ENCODE assay signal across 8 cellular contexts in the genomic region with DNA sequence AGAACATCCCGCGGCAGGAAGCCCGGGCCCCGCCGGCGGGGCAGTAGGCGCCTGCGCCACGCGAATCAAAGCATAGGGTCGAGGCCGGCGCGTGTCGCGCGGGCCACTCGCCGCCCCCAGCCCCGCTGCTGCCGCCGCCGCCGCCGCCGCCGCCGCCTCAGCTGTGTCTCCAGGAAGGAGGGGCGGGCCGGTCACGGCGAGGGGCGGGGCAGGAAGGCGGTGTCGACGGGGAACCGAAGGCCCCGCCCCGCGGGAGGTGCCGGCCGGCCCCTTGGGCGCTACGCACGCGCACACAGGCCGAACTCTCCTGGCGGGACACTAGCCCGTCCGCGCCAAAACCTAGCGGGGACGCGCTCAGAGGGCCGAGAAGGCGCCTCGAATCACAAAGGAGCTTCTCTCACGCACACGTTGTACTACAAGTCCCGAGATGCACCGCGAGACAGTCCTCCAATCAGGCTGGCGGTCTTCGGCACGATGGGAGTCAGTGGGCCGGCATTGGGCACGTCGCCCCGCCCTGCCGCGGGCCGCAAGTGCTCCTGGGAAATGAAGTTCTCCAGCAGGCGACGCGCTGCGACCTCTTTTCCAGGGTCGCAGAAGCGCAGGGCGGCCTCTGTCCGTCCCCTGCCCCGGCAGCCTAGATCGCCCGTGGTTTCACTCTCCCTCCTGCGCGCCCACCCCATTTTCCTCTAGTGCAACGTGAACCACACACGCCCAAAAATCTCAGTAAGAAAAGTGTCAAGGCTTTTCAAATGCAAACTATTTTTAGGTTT. TPM values are rescaled to one million over a fixed set of nuclear protein-coding genes. Genes with fewer than 3 reads are reported as not detected.
A peak's percentile ranks its signal among the peaks of the same experiment; 100 is the strongest.
DNase-seq lines count a peak whose midpoint lies in the region; ATAC-seq and TF ChIP-seq lines count a peak whose summit lies in the region.

RALGAPA2 (minus strand) TSS at position 171 of the 770 bp plus-strand sequence; CDS start at position 7, 164 bp downstream.

- no peaks in the 10 kb centered on the region for H3K27me3 Mint-ChIP-seq in HFFc6 (ENCODE audit: insufficient read depth)
- peaks cover 3% of the 10 kb centered on the region for H3K27me3 Mint-ChIP-seq in activated naive CD4-positive, alpha-beta T cell treated with anti-CD3 and anti-CD28 coated beads, Interleukin-2, amount 10 ng/mL, durations not matched to agents 7 days and 5 days

- no peak for TF ChIP-seq CTCF in HFFc6 (IDR thresholded peaks at IDR 0.05)
- no peak for TF ChIP-seq CTCF in NB4 (IDR thresholded peaks at IDR 0.05; ENCODE audit: low read depth, low read length)
- TF ChIP-seq CTCF in gastroesophageal sphincter (IDR thresholded peaks at IDR 0.05) = peak in 2 of 4 experiments; percentile 15 to 52
- peak; percentile 27 for TF ChIP-seq CTCF in neutrophil (IDR thresholded peaks at IDR 0.05)

- H3K27me3 ChIP-seq in gastroesophageal sphincter (no peaks in the 10 kb centered on the region), neutrophil (no peaks in the 10 kb centered on the region)

- no peaks in the 10 kb centered on the region for H3K9me3 Mint-ChIP-seq in HFFc6
- no peaks in the 10 kb centered on the region for H3K9me3 Mint-ChIP-seq in activated naive CD4-positive, alpha-beta T cell treated with anti-CD3 and anti-CD28 coated beads, Interleukin-2, amount 10 ng/mL, durations not matched to agents 7 days and 5 days

- no peaks in the 10 kb centered on the region for H3K9me3 ChIP-seq in SK-N-MC (ENCODE audit: low read depth, low read length)
- no peaks in the 10 kb centered on the region for H3K9me3 ChIP-seq in gastroesophageal sphincter
- H3K9me3 ChIP-seq in neutrophil = no peaks in the 10 kb centered on the region

- no peak for TF ChIP-seq EP300 in gastroesophageal sphincter (IDR thresholded peaks at IDR 0.05)

- TF ChIP-seq POLR2A in NB4 (IDR thresholded peaks at IDR 0.05; ENCODE audit: extremely low read depth, insufficient read length) (peak; percentile 63), gastroesophageal sphincter (IDR thresholded peaks at IDR 0.05) (peak; percentile 54 to 69)

- peaks cover 17% of the 10 kb centered on the region for H3K4me1 Mint-ChIP-seq in HFFc6 (ENCODE audit: low read depth)
- H3K4me1 Mint-ChIP-seq in activated naive CD4-positive, alpha-beta T cell treated with anti-CD3 and anti-CD28 coated beads, Interleukin-2, amount 10 ng/mL, durations not matched to agents 7 days and 5 days = peaks cover 32% of the 10 kb centered on the region

- CTCF ChIA-PET in activated naive CD4-positive, alpha-beta T cell treated with anti-CD3 and anti-CD28 coated beads, Interleukin-2, amount 10 ng/mL, durations not matched to agents 7 days and 5 days (lab: Charles Lee) = interaction anchor here (1.6 kb wide), 1 partner anchor 17 kb away, joined by 5 read pairs; no protein-coding TSS in a partner anchor

- H3K4me3 ChIP-seq in NB4 (ENCODE audit: low read depth, low read length) (peak within 1 kb of the TSS; percentile 91), SK-N-MC (peak within 1 kb of the TSS; percentile 91), gastroesophageal sphincter (peak within 1 kb of the TSS; percentile 87 to 91), neutrophil (ENCODE audit: low read depth in 1 of 2, low read length in 1 of 2) (peak within 1 kb of the TSS; percentile 65 to 86)

- WGBS in gastroesophageal sphincter (ENCODE audit: low coverage in 1 of 2), 2 donors = 7% methylated on average over 3 of the region's 87 CpGs; no CpG with 5 or more reads in 1 of the 2 donors

- H3K4me3 Mint-ChIP-seq in HFFc6 = peak within 1 kb of the TSS; percentile 88
- H3K4me3 Mint-ChIP-seq in activated naive CD4-positive, alpha-beta T cell treated with anti-CD3 and anti-CD28 coated beads, Interleukin-2, amount 10 ng/mL, durations not matched to agents 7 days and 5 days = peak within 1 kb of the TSS; percentile 93

- peak within 1 kb of the TSS; percentile 74 for H3K9ac ChIP-seq in SK-N-MC (ENCODE audit: insufficient read length)

- DNase-seq in GM03348 (ENCODE audit: low spot score) = peak; percentile 100
- peak; percentile 97 for DNase-seq in HFFc6
- DNase-seq in NB4 (ENCODE audit: low read depth) = peak; percentile 100
- DNase-seq in SK-N-MC (ENCODE audit: low read depth, low spot score) = peak; percentile 90
- peak; percentile 96 for DNase-seq in activated naive CD4-positive, alpha-beta T cell treated with anti-CD3 and anti-CD28 coated beads, Interleukin-2, amount 10 ng/mL, durations not matched to agents 7 days and 5 days
- peak; percentile 84 to 100 (median 98) for DNase-seq in substantia nigra (lab: John Stamatoyannopoulos, UW)

- H3K36me3 ChIP-seq in SK-N-MC (ENCODE audit: insufficient read depth, low read length) = no peaks in the 10 kb centered on the region
- H3K36me3 ChIP-seq in gastroesophageal sphincter = no peaks in the 10 kb centered on the region
- H3K36me3 ChIP-seq in neutrophil = no peaks in the 10 kb centered on the region

- ATAC-seq in gastroesophageal sphincter = peak; percentile 98

- peak within 1 kb of the TSS; percentile 86 for H3K27ac Mint-ChIP-seq in HFFc6
- peak within 1 kb of the TSS; percentile 93 for H3K27ac Mint-ChIP-seq in activated naive CD4-positive, alpha-beta T cell treated with anti-CD3 and anti-CD28 coated beads, Interleukin-2, amount 10 ng/mL, durations not matched to agents 7 days and 5 days

- peaks cover 0 to 35% (median 9%) of the 10 kb centered on the region in 3 donors for H3K4me1 ChIP-seq in gastroesophageal sphincter
- peaks cover 36 to 42% of the 10 kb centered on the region in 2 experiments for H3K4me1 ChIP-seq in neutrophil (ENCODE audit: control insufficient read depth in 1 of 2, insufficient read depth in 1 of 2, low read depth in 1 of 2, low read length in 1 of 2)

- no peaks in the 10 kb centered on the region for H3K36me3 Mint-ChIP-seq in HFFc6 (ENCODE audit: low read depth)
- peaks cover 18% of the 10 kb centered on the region for H3K36me3 Mint-ChIP-seq in activated naive CD4-positive, alpha-beta T cell treated with anti-CD3 and anti-CD28 coated beads, Interleukin-2, amount 10 ng/mL, durations not matched to agents 7 days and 5 days

- H3K27ac ChIP-seq in SK-N-MC = peak within 1 kb of the TSS; percentile 57; the same call in 1 of the 2 replicates
- peak within 1 kb of the TSS; percentile 64 to 96 (median 90) for H3K27ac ChIP-seq in gastroesophageal sphincter
- peak within 1 kb of the TSS; percentile 92 for H3K27ac ChIP-seq in neutrophil
- H3K27ac ChIP-seq in substantia nigra (ENCODE audit: low read depth, low read length, poor library complexity, severe bottlenecking) = peak within 1 kb of the TSS; percentile 91

RNA-seq across cellular contexts. Expression of gene RALGAPA2, which starts in this region (rescaled TPM):
- total RNA-seq in HFFc6 (2021; fragmentation: NEBNext Ultra II Directional; extraction: Animal tissue kit (Norgen Biotek cat#: 25700)) = 1 to 10 TPM; 2.4 to 3.7 (median 3.2) TPM
- total RNA-seq in gastroesophageal sphincter = 10 to 100 TPM; 18.4 to 27.4 (median 25.2) TPM

Comparison
In these comparisons a context has a peak if more than half of its experiments do, and no peak if none do; other contexts are left out.
1. Peak in every context shown above with its lines: DNase-seq, ATAC-seq, H3K4me3 ChIP-seq and H3K27ac ChIP-seq.
2. RNA of gene RALGAPA2 (total RNA-seq): 18.4 to 27.4 TPM in gastroesophageal sphincter; 2.4 to 3.7 TPM in HFFc6; every median in the first group is over 4 times any median in the second.